In genomic region chr1:214413315-214413714, GRCh38 we compare ENCODE assay signal across 21 cellular contexts.
"Had no signal": no experiment of that assay in that cellular context is flagged by ENCODE, and none has a peak within 500 bp of the region (broad histone marks: within the 10 kb centered on the region; RNA-seq: fewer than 3 reads in every experiment).

No MANE protein-coding gene starts in this region.

- H3K27me3 ChIP-seq: esophagus muscularis mucosa, gastrocnemius medialis, heart right ventricle, pancreas, stomach, uterus had no signal

- H3K4me3 ChIP-seq: esophagus muscularis mucosa, gastrocnemius medialis, heart right ventricle, pancreas, stomach, uterus had no signal

- H3K36me3 Mint-ChIP-seq: natural killer cell had no signal

- H3K9me3 ChIP-seq: esophagus muscularis mucosa, gastrocnemius medialis, pancreas, stomach, uterus had no signal

- H3K27ac ChIP-seq: epithelial cell of prostate, esophagus muscularis mucosa, gastrocnemius medialis, heart right ventricle, pancreas, stomach, uterus had no signal

- H3K27me3 Mint-ChIP-seq: progenitor cell of endocrine pancreas, type B pancreatic cell had no signal

- H3K9me3 Mint-ChIP-seq: natural killer cell, neural crest cell, type B pancreatic cell had no signal

- H3K27ac Mint-ChIP-seq: mesothelial cell of epicardium, natural killer cell, progenitor cell of endocrine pancreas, type B pancreatic cell had no signal

- H3K36me3 ChIP-seq: pancreas, uterus had no signal

- DNase-seq: effector memory CD4-positive, alpha-beta T cell; gastrocnemius medialis; heart right ventricle; islet precursor cell; mammary epithelial cell; natural killer cell; pancreas; right cardiac atrium; small intestine; stimulated activated CD4-positive, alpha-beta T cell treated with anti-CD3 and anti-CD28 coated beads, Interleukin-12 subunit alpha, Interleukin-12 subunit beta, amount 100 ng/mL, for 4 hours; stimulated activated naive CD4-positive, alpha-beta T cell; stomach; substantia nigra; uterus had no signal

- H3K4me3 Mint-ChIP-seq: mesothelial cell of epicardium, natural killer cell, neural crest cell, type B pancreatic cell had no signal

- ATAC-seq: gastrocnemius medialis, heart right ventricle, left lobe of liver, natural killer cell, pancreas had no signal

- H3K4me1 ChIP-seq: uterus had no signal
